Comparison of ENCODE assay signal across 19 cellular contexts in the genomic region with DNA sequence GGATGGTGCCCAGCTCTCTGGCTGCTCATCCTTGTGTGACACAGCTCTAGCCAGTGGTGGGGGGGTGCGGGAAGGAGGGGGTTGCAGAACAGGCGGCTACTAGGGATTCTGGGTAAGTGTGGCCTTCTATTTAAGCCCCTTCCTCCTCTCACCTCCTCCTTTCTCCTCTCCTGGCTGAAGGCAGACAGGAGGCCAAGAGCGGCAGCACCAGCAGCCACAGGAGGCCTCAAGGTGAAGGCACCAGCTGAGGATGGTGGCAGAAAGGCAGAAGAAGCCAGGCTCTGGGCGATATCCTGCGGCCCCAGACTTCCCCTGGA.
A peak's percentile ranks its signal among the peaks of the same experiment; 100 is the strongest.
DNase-seq lines count a peak whose midpoint lies in the region; ATAC-seq and TF ChIP-seq lines count a peak whose summit lies in the region.
"Had no signal": no experiment of that assay in that cellular context is flagged by ENCODE, and none has a peak within 500 bp of the region (broad histone marks: within the 10 kb centered on the region; RNA-seq: fewer than 3 reads in every experiment).

No MANE protein-coding gene starts in this region.

- no peaks in the 10 kb centered on the region for H3K36me3 Mint-ChIP-seq in T-cell
- H3K36me3 Mint-ChIP-seq: CD8-positive, alpha-beta T cell had no signal

- H3K79me1 ChIP-seq in neuronal stem cell (ENCODE audit: low read depth, low read length), result no peaks in the 10 kb centered on the region

- no peak overlapping the region for H3K4me3 Mint-ChIP-seq in T-cell
- H3K4me3 Mint-ChIP-seq: CD8-positive, alpha-beta T cell; GM23338 had no signal

- H3K18ac ChIP-seq in neuronal stem cell (ENCODE audit: low read length), result peak overlapping the region; percentile 38

- peak overlapping the region; percentile 95 for H2BK12ac ChIP-seq in neuronal stem cell (ENCODE audit: low read length)

- no peaks in the 10 kb centered on the region for H3K4me1 Mint-ChIP-seq in T-cell

- H2BK15ac ChIP-seq in neuronal stem cell (ENCODE audit: low read length), result peak overlapping the region; percentile 76

- TF ChIP-seq CTCF in WERI-Rb-1 (IDR thresholded peaks at IDR 0.05; ENCODE audit: low read depth, low read length), result no peak

- H3K9ac ChIP-seq in neuronal stem cell (ENCODE audit: low read depth, low read length, poor library complexity), result no peak overlapping the region

- no CpG with 5 or more reads among the region's 5 CpGs for WGBS in neuronal stem cell (ENCODE audit: extremely low coverage in 2 of 2, insufficient read length in 2 of 2, insufficient replicate concordance in 1 of 2), 2 donors

- peak; percentile 7 for DNase-seq in cardiac septum (ENCODE audit: low spot score)
- no peak for DNase-seq in Right ventricle myocardium superior
- DNase-seq in NCI-H1694 (lab: John Stamatoyannopoulos, UW), result peak; percentile 97
- peak; percentile 18 for DNase-seq in WERI-Rb-1
- DNase-seq in neuronal stem cell (ENCODE audit: low spot score), result no peak
- no peak for DNase-seq in T-cell
- DNase-seq in HEK293T (ENCODE audit: extremely low spot score), result no peak
- DNase-seq: C1 segment of cervical spinal cord; CD8-positive, alpha-beta T cell; HCEC 1CT; MM.1S; NCI-H1048; NCI-H1436 treated with DMSO at 0.1 percent for 48 hours; NCI-H2029 treated with DMSO at 0.1 percent for 48 hours; NCI-H526 had no signal

- H2AK5ac ChIP-seq in neuronal stem cell (ENCODE audit: low read depth, low read length), result peak overlapping the region; percentile 85

- H2AFZ ChIP-seq in neuronal stem cell (ENCODE audit: low read length), result no peak overlapping the region
- H2AFZ ChIP-seq: GM23338 had no signal

- peak overlapping the region; percentile 18 for H2BK120ac ChIP-seq in neuronal stem cell (ENCODE audit: low read depth, low read length)

- H3K23ac ChIP-seq in neuronal stem cell (ENCODE audit: low read depth, low read length, poor library complexity), result no peak overlapping the region

- no peak overlapping the region for H3K14ac ChIP-seq in neuronal stem cell (ENCODE audit: low read length)

- H3K4ac ChIP-seq in neuronal stem cell (ENCODE audit: low read length), result no peak overlapping the region

- H3K9me3 ChIP-seq in WERI-Rb-1 (ENCODE audit: severe bottlenecking) (no peaks in the 10 kb centered on the region), neuronal stem cell (replicated peaks in 1 of 2; ENCODE audit: control insufficient read depth in 2 of 2, insufficient read depth in 1 of 2, low read depth in 1 of 2, low read length in 2 of 2) (peaks cover under 1% of the 10 kb centered on the region in 2 donors)

- H4K91ac ChIP-seq in neuronal stem cell (ENCODE audit: low read depth, low read length, poor library complexity), result no peak overlapping the region

- POLR2A ChIA-PET in T-cell (lab: Charles Lee), result no interaction called here
- POLR2A ChIA-PET in HEK293T (lab: Yijun Ruan, JAX), result no interaction called here

- CTCF ChIA-PET in T-cell (lab: Charles Lee) (interaction anchor here in 1 of 2 donors (0.6 kb wide), 1 partner anchor 1125 kb away, joined by 6 read pairs; no protein-coding TSS in a partner anchor), HEK293T (lab: Yijun Ruan, JAX) (no interaction called here)

- ATAC-seq in Right ventricle myocardium superior (ENCODE audit: poor library complexity) (no peak), T-cell (replicated peaks in 1 of 4) (no peak), HG03439 (IDR thresholded peaks at IDR 0.05; ENCODE audit: unreplicated experiment) (no peak)
- ATAC-seq: CD8-positive, alpha-beta T cell; K562 had no signal

- H3K27me3 Mint-ChIP-seq in T-cell, result peaks cover 10 to 28% of the 10 kb centered on the region in 2 donors

- H4K8ac ChIP-seq in neuronal stem cell (ENCODE audit: low read depth, low read length), result no peak overlapping the region

- H3K36me3 ChIP-seq in WERI-Rb-1, result no peaks in the 10 kb centered on the region
- no peaks in the 10 kb centered on the region for H3K36me3 ChIP-seq in neuronal stem cell (replicated peaks in 1 of 2; ENCODE audit: control insufficient read depth in 2 of 2, insufficient read depth in 2 of 2, low read length in 2 of 2)

- H3K4me3 ChIP-seq in WERI-Rb-1 (ENCODE audit: low read depth, low read length), result no peak overlapping the region
- no peak overlapping the region for H3K4me3 ChIP-seq in neuronal stem cell (ENCODE audit: low read length in 2 of 2)
- H3K4me3 ChIP-seq: GM23338, K562 had no signal

- H3K4me1 ChIP-seq in neuronal stem cell (ENCODE audit: control insufficient read depth in 2 of 2, insufficient read depth in 1 of 2, low read depth in 1 of 2, low read length in 2 of 2), result peaks cover 14 to 20% of the 10 kb centered on the region in 2 donors

- H3K4me2 ChIP-seq in neuronal stem cell (ENCODE audit: insufficient read depth, low read length, poor library complexity, severe bottlenecking), result no peak overlapping the region
- H3K4me2 ChIP-seq: GM23338 had no signal

- no peak overlapping the region for H3K27ac Mint-ChIP-seq in T-cell
- H3K27ac Mint-ChIP-seq: CD8-positive, alpha-beta T cell; GM23338 had no signal

- intact Hi-C loops in cardiac septum (cut with DNase I), result no loop called here
- intact Hi-C loops in Right ventricle myocardium superior (cut with DNase I), result no loop called here

- H3K27ac ChIP-seq in WERI-Rb-1 (no peak overlapping the region), neuronal stem cell (replicated peaks; ENCODE audit: low read length) (no peak overlapping the region)
- H3K27ac ChIP-seq: RWPE1 had no signal

- H3K27me3 ChIP-seq in WERI-Rb-1 (ENCODE audit: insufficient read depth, low read depth, severe bottlenecking) (no peaks in the 10 kb centered on the region), neuronal stem cell (ENCODE audit: control insufficient read depth in 3 of 3, insufficient read depth in 3 of 3, low read depth in 1 of 3, low read length in 3 of 3) (peaks cover 0 to 8% (median 0%) of the 10 kb centered on the region in 3 experiments)

- H2BK5ac ChIP-seq in neuronal stem cell (ENCODE audit: low read length), result no peak overlapping the region

- no peaks in the 10 kb centered on the region for H3K9me3 Mint-ChIP-seq in T-cell
- H3K9me3 Mint-ChIP-seq: CD8-positive, alpha-beta T cell; GM23338 had no signal

TF ChIP-seq in HEK293T, 16 proteins besides CTCF, POLR2A, EP300 and RAD21:
- TF ChIP-seq, protein P1, sequence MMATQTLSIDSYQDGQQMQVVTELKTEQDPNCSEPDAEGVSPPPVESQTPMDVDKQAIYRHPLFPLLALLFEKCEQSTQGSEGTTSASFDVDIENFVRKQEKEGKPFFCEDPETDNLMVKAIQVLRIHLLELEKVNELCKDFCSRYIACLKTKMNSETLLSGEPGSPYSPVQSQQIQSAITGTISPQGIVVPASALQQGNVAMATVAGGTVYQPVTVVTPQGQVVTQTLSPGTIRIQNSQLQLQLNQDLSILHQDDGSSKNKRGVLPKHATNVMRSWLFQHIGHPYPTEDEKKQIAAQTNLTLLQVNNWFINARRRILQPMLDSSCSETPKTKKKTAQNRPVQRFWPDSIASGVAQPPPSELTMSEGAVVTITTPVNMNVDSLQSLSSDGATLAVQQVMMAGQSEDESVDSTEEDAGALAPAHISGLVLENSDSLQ (IDR thresholded peaks at IDR 0.05), result no peak
- TF ChIP-seq HDGF (IDR thresholded peaks at IDR 0.05; ENCODE audit: borderline replicate concordance), result no peak
- TF ChIP-seq LEF1 (IDR thresholded peaks at IDR 0.05; ENCODE audit: borderline replicate concordance), result no peak
- no peak for TF ChIP-seq ZNF384 (IDR thresholded peaks at IDR 0.05)
- no peak for TF ChIP-seq NFRKB (IDR thresholded peaks at IDR 0.05)
- TF ChIP-seq BHLHE40 (IDR thresholded peaks at IDR 0.05; ENCODE audit: borderline replicate concordance), result no peak
- TF ChIP-seq FOXK2 (IDR thresholded peaks at IDR 0.05), result no peak
- TF ChIP-seq ELF4 (IDR thresholded peaks at IDR 0.05), result no peak
- no peak for TF ChIP-seq TARDBP (IDR thresholded peaks at IDR 0.05)
- no peak for TF ChIP-seq FOXM1 (IDR thresholded peaks at IDR 0.05; ENCODE audit: borderline replicate concordance)
- TF ChIP-seq SP1 (IDR thresholded peaks at IDR 0.05), result no peak
TF ChIP-seq in HEK293T: peak in this region for 0.

Comparison
In these comparisons a context has a peak if more than half of its experiments do, and no peak if none do; other contexts are left out.
1. DNase-seq: peak in cardiac septum (single experiment), NCI-H1694 (single experiment) and WERI-Rb-1 (single experiment); none in Right ventricle myocardium superior (single experiment), neuronal stem cell (single experiment), T-cell (0 of 34) and HEK293T (single experiment).